Comparison of ENCODE assay signal across 8 cellular contexts in the genomic region with DNA sequence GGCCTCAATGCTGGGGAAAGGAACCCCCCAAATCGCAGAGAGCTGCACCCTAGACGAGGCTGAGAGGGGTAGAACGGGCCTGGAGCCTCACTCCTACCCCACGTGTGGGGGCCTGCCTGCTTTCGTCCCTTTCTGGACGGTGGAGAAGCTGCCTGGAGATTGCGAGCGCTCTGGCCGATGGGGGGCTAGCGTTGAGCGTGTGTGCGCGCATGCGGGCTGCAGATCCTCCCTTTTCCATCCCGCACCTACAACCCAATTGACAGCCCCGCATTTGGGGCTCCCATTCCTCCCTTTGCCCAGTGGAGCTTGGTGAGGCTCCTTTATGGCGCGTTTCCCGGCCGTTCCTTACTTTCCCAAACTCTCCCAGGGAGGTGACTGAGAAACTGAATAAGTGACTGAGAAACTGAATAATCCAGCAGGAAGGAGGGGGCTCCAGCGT. TPM values are rescaled to one million over a fixed set of nuclear protein-coding genes. Genes with fewer than 3 reads are reported as not detected.
DNase-seq lines count a peak whose midpoint lies in the region; ATAC-seq, FAIRE-seq and TF ChIP-seq lines count a peak whose summit lies in the region.

No MANE protein-coding gene starts in this region.

- H3K27me3 ChIP-seq in cardiac muscle cell (peaks cover 39% of the 10 kb centered on the region), astrocyte (ENCODE audit: insufficient read depth, low read length) (peaks cover 15% of the 10 kb centered on the region), layer of hippocampus (ENCODE audit: control insufficient read depth, insufficient read depth, low read length) (no peaks in the 10 kb centered on the region), thoracic aorta (replicated peaks; ENCODE audit: insufficient read depth) (no peaks in the 10 kb centered on the region)

- no peaks in the 10 kb centered on the region for H3K79me2 ChIP-seq in astrocyte (ENCODE audit: insufficient read depth, low read length)

- peaks cover 4% of the 10 kb centered on the region for H3K27me3 Mint-ChIP-seq in astrocyte (ENCODE audit: low read depth, unreplicated experiment)

- no peak for DNase-seq in cardiac muscle cell (ENCODE audit: low read depth in 1 of 2, low spot score in 1 of 2)
- DNase-seq in cardiac septum (ENCODE audit: low spot score) = no peak
- no peak for DNase-seq in astrocyte (ENCODE audit: low read depth)
- DNase-seq in thoracic aorta (ENCODE audit: low spot score) = no peak
- no peak for DNase-seq in NCI-H146 (lab: John Stamatoyannopoulos, UW)
- no peak for DNase-seq in stimulated activated CD4-positive, alpha-beta T cell treated with anti-CD3 and anti-CD28 coated beads, Interleukin-12 subunit alpha, Interleukin-12 subunit beta, amount 100 ng/mL, for 4 hours

- H3K4me1 ChIP-seq in cardiac muscle cell (ENCODE audit: low read depth) = peaks cover 13% of the 10 kb centered on the region
- peaks cover 22% of the 10 kb centered on the region for H3K4me1 ChIP-seq in astrocyte (ENCODE audit: insufficient read depth, low read length)
- peaks cover 8 to 18% of the 10 kb centered on the region in 2 donors for H3K4me1 ChIP-seq in thoracic aorta (ENCODE audit: control insufficient read depth in 1 of 2, low read depth in 2 of 2)

- intact Hi-C loops in cardiac septum (cut with DNase I) = loop anchor here (10.0 kb wide), 1 partner anchor 352 kb away; a partner anchor contains a TSS

- peak overlapping the region; percentile 38 for H3K4me3 ChIP-seq in cardiac muscle cell
- H3K4me3 ChIP-seq in astrocyte (ENCODE audit: insufficient read depth, low read depth, low read length) = peak overlapping the region; percentile 65
- peak overlapping the region; percentile 80 for H3K4me3 ChIP-seq in thoracic aorta

- H3K9me3 Mint-ChIP-seq in astrocyte (ENCODE audit: unreplicated experiment) = no peaks in the 10 kb centered on the region

- peak overlapping the region; percentile 79 for H3K27ac Mint-ChIP-seq in astrocyte (ENCODE audit: unreplicated experiment)

- ATAC-seq in thoracic aorta (ENCODE audit: insufficient number of reproducible peaks, low FRiP score, low read depth) = peak; percentile 8
- no peak for ATAC-seq in GM21447 (IDR thresholded peaks at IDR 0.05; ENCODE audit: unreplicated experiment)

- H3K27ac ChIP-seq in cardiac muscle cell = peak overlapping the region; percentile 54
- H3K27ac ChIP-seq in astrocyte (ENCODE audit: low read depth, low read length) = peak overlapping the region; percentile 73
- H3K27ac ChIP-seq in layer of hippocampus (ENCODE audit: low read depth, low read length) = peak overlapping the region; percentile 74
- H3K27ac ChIP-seq in thoracic aorta = peak overlapping the region; percentile 76 to 87

- peak overlapping the region; percentile 75 for H2AFZ ChIP-seq in astrocyte (ENCODE audit: low read depth, low read length)

- H3K4me1 Mint-ChIP-seq in astrocyte (ENCODE audit: low read depth, unreplicated experiment) = peaks cover 4% of the 10 kb centered on the region

- H3K4me3 Mint-ChIP-seq in astrocyte (ENCODE audit: unreplicated experiment) = peak overlapping the region; percentile 82

- peak overlapping the region; percentile 79 for H3K9ac ChIP-seq in astrocyte (ENCODE audit: low read length)

- no peak for FAIRE-seq in astrocyte (lab: Jason Lieb, UNC)

- no peak for TF ChIP-seq CTCF in cardiac muscle cell (IDR thresholded peaks at IDR 0.05; ENCODE audit: low read depth, low read length)
- no peak for TF ChIP-seq CTCF in astrocyte (IDR thresholded peaks at IDR 0.05; ENCODE audit: insufficient read depth, low read depth, low read length)
- no peak for TF ChIP-seq CTCF in thoracic aorta (IDR thresholded peaks at IDR 0.05)

- peak overlapping the region; percentile 84 for H3K4me2 ChIP-seq in astrocyte (ENCODE audit: low read length)

- H3K36me3 ChIP-seq in cardiac muscle cell (no peaks in the 10 kb centered on the region), astrocyte (ENCODE audit: insufficient read depth, low read length) (no peaks in the 10 kb centered on the region), thoracic aorta (no peaks in the 10 kb centered on the region)

- H3K36me3 Mint-ChIP-seq in astrocyte (ENCODE audit: low read depth, unreplicated experiment) = no peaks in the 10 kb centered on the region

- H4K20me1 ChIP-seq in astrocyte (ENCODE audit: insufficient read depth, low read length) = no peaks in the 10 kb centered on the region

- H3K9me3 ChIP-seq in cardiac muscle cell (ENCODE audit: low read depth) = no peaks in the 10 kb centered on the region
- H3K9me3 ChIP-seq in astrocyte (ENCODE audit: insufficient read depth, low read depth, low read length) = no peaks in the 10 kb centered on the region
- H3K9me3 ChIP-seq in thoracic aorta = no peaks in the 10 kb centered on the region

RNA-seq across cellular contexts. Expression of a gene that starts 0.9 kb away (rescaled TPM):
- total RNA-seq in cardiac muscle cell = 0.60 and 2.8 TPM in 2 replicates
- polyA plus RNA-seq in cardiac muscle cell = 1.8 and 3.1 TPM in 2 replicates
- not detected for total RNA-seq in cardiac septum
- 2.5 and 5.1 TPM in 2 replicates for total RNA-seq in astrocyte
- total RNA-seq in thoracic aorta = 1 to 10 TPM; 2.0 to 9.1 TPM

RNA-seq across cellular contexts. Expression of a gene that starts 8.3 kb away (rescaled TPM):
- total RNA-seq in cardiac muscle cell (18.0 and 19.8 TPM in 2 replicates), cardiac septum (46.7 TPM), astrocyte (25.0 and 26.8 TPM in 2 replicates), thoracic aorta (10 to 100 TPM; 17.8 to 34.9 TPM)
- 17.1 and 17.5 TPM in 2 replicates for polyA plus RNA-seq in cardiac muscle cell

RNA-seq across cellular contexts. Expression of a gene that starts 27.5 kb away (rescaled TPM):
- 13.5 and 14.3 TPM in 2 replicates for total RNA-seq in cardiac muscle cell
- 11.5 and 17.1 TPM in 2 replicates for polyA plus RNA-seq in cardiac muscle cell
- total RNA-seq in cardiac septum = 42.4 TPM
- total RNA-seq in astrocyte = 66.3 and 71.9 TPM in 2 replicates
- 100 to 1,000 TPM in 1 of 2 donors, 10 to 100 TPM in 1; 92.1 to 125 TPM for total RNA-seq in thoracic aorta
